Comparison of ENCODE assay signal across 8 cellular contexts in genomic region chr14:103386632-103387329, GRCh38. TPM values are rescaled to one million over a fixed set of nuclear protein-coding genes. Genes with fewer than 3 reads are reported as not detected.
A peak's percentile ranks its signal among the peaks of the same experiment; 100 is the strongest.
DNase-seq lines count a peak whose midpoint lies in the region; ATAC-seq and TF ChIP-seq lines count a peak whose summit lies in the region.

No MANE protein-coding gene starts in this region.

- no peak for TF ChIP-seq EP300 in sigmoid colon (IDR thresholded peaks at IDR 0.05)

- peak overlapping the region; percentile 96 for H3K27ac ChIP-seq in VCaP
- peak overlapping the region; percentile 95 to 99 (median 98) for H3K27ac ChIP-seq in sigmoid colon

- WGBS in sigmoid colon, 2 donors, result 7 to 12% methylated on average over 11 of the region's 11 CpGs

- peak; percentile 24 for DNase-seq in NCI-H2107 treated with DMSO at 0.1 percent for 48 hours (lab: John Stamatoyannopoulos, UW; ENCODE audit: unreplicated experiment)
- no peak for DNase-seq in NCI-H2107 (lab: John Stamatoyannopoulos, UW)
- no peak for DNase-seq in foreskin fibroblast
- DNase-seq in sigmoid colon, result no peak
- DNase-seq in DMS114 treated with DMSO at 0.1 percent for 48 hours (lab: John Stamatoyannopoulos, UW; ENCODE audit: unreplicated experiment), result no peak

- no peaks in the 10 kb centered on the region for H3K9me3 ChIP-seq in sigmoid colon

- H3K4me1 ChIP-seq in sigmoid colon, result peaks cover 0 to 50% (median 47%) of the 10 kb centered on the region in 4 donors

- H3K4me3 ChIP-seq in foreskin fibroblast (ENCODE audit: low read depth in 1 of 2, low read length in 2 of 2) (peak overlapping the region; percentile 85 to 98), sigmoid colon (peak overlapping the region; percentile 81 to 100 (median 92))

- no peak for TF ChIP-seq CTCF in VCaP (conservative IDR thresholded peaks at IDR 0.05)
- TF ChIP-seq CTCF in foreskin fibroblast (IDR thresholded peaks at IDR 0.05; ENCODE audit: low read depth, low read length), result no peak
- no peak for TF ChIP-seq CTCF in sigmoid colon (IDR thresholded peaks at IDR 0.05)

- H3K27me3 ChIP-seq in sigmoid colon, result no peaks in the 10 kb centered on the region

- no peaks in the 10 kb centered on the region for H3K36me3 ChIP-seq in sigmoid colon

- ATAC-seq in GM18867 (IDR thresholded peaks at IDR 0.05; ENCODE audit: unreplicated experiment), result no peak
- ATAC-seq in GM18873 (IDR thresholded peaks at IDR 0.05; ENCODE audit: low FRiP score, unreplicated experiment), result no peak

- intact Hi-C loops in sigmoid colon (cut with DNase I), result no loop called here

- TF ChIP-seq POLR2A in sigmoid colon (IDR thresholded peaks at IDR 0.05), result no peak

RNA-seq across cellular contexts. Expression of gene MARK3, which starts 1.6 kb away (rescaled TPM):
- 100 to 1,000 TPM in 2 of 4 donors, 10 to 100 TPM in 2; 66.7 to 104 (median 87.0) TPM for total RNA-seq in sigmoid colon
- 10 to 100 TPM; 21.6 to 41.8 (median 25.4) TPM for polyA plus RNA-seq in sigmoid colon

RNA-seq across cellular contexts. Expression of gene EIF5, which starts 52.7 kb away (rescaled TPM):
- total RNA-seq in sigmoid colon, result 100 to 1,000 TPM; 170 to 305 (median 215) TPM
- polyA plus RNA-seq in sigmoid colon, result 100 to 1,000 TPM in 1 of 3 donors, 10 to 100 TPM in 2; 70.3 to 138 (median 87.2) TPM
